Comparison of ENCODE assay signal across 2 cellular contexts in the genomic region with DNA sequence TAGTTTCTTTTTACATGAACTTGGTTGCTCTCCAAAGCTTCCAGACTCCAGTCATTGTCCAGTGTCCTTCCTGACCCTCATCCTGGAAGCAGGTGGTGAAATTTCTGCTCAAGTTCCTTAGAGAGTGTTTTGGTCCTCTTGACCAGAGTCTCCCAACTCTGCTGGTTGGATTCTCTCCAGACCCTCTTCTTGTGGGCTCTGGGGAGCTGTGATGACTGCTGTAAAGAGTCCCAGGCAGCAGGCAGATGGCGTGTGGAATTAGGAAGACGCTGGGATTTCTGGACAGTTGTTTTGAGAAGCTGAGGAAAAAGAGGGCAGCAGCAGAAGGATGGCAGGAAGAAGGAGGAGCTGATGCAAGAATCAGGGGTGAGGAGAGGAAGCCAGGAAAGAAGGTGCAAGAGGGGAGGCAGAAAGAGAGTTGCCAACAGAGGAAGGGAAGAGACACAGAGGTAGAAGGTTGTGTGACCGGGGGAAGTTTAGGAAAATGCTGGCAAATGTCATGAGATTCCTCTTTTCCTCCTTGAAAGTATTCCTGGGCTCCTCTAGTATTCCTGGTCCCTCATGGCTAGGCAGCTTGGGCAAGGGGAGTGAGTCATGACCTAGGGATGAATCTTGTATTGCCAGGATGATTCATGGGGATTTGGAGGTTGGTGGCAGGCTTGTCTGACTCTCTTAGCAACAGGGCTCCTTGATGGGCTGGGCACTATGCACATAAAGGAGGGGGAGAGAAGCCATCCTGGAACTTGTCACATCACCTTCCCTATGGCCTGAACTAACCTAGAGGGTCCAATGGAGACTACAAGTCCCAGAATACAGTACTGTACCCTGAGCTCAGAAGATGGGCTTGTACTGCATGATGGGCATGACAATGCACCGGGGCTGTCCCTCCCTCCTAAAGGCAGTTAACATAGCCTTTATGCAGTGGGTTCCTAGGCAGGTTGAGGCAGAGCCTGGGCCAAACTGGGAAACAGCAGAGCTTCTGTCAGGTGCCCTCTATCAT.
TF ChIP-seq lines count a peak whose summit lies in the region.

No MANE protein-coding gene starts in this region.

TF ChIP-seq in IMR-90, 13 proteins besides CTCF, POLR2A, EP300 and RAD21:
- TF ChIP-seq CEBPB (IDR thresholded peaks at IDR 0.05; ENCODE audit: low read depth, low read length) (0 out of 2 replicates have a peak, but pooled peaks have one; percentile 3), CHD1 (IDR thresholded peaks at IDR 0.05; ENCODE audit: low read depth, low read length) (no peak), FOS (IDR thresholded peaks at IDR 0.05; ENCODE audit: low read depth, low read length) (0 out of 2 replicates have a peak, but pooled peaks have one; percentile 8)
- TF ChIP-seq, protein P1, sequence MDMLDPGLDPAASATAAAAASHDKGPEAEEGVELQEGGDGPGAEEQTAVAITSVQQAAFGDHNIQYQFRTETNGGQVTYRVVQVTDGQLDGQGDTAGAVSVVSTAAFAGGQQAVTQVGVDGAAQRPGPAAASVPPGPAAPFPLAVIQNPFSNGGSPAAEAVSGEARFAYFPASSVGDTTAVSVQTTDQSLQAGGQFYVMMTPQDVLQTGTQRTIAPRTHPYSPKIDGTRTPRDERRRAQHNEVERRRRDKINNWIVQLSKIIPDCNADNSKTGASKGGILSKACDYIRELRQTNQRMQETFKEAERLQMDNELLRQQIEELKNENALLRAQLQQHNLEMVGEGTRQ (IDR thresholded peaks at IDR 0.05; ENCODE audit: low read depth, low read length): no peak

TF ChIP-seq in WTC11, 78 proteins besides CTCF, POLR2A, EP300 and RAD21:
- no peak for TF ChIP-seq RORB (CRISPR knock-in tag; IDR thresholded peaks at IDR 0.05)
- TF ChIP-seq, protein P2, sequence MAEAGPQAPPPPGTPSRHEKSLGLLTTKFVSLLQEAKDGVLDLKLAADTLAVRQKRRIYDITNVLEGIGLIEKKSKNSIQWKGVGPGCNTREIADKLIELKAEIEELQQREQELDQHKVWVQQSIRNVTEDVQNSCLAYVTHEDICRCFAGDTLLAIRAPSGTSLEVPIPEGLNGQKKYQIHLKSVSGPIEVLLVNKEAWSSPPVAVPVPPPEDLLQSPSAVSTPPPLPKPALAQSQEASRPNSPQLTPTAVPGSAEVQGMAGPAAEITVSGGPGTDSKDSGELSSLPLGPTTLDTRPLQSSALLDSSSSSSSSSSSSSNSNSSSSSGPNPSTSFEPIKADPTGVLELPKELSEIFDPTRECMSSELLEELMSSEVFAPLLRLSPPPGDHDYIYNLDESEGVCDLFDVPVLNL (CRISPR knock-in tag; IDR thresholded peaks at IDR 0.05; ENCODE audit: borderline replicate concordance, low read depth): no peak
- TF ChIP-seq, protein P3, sequence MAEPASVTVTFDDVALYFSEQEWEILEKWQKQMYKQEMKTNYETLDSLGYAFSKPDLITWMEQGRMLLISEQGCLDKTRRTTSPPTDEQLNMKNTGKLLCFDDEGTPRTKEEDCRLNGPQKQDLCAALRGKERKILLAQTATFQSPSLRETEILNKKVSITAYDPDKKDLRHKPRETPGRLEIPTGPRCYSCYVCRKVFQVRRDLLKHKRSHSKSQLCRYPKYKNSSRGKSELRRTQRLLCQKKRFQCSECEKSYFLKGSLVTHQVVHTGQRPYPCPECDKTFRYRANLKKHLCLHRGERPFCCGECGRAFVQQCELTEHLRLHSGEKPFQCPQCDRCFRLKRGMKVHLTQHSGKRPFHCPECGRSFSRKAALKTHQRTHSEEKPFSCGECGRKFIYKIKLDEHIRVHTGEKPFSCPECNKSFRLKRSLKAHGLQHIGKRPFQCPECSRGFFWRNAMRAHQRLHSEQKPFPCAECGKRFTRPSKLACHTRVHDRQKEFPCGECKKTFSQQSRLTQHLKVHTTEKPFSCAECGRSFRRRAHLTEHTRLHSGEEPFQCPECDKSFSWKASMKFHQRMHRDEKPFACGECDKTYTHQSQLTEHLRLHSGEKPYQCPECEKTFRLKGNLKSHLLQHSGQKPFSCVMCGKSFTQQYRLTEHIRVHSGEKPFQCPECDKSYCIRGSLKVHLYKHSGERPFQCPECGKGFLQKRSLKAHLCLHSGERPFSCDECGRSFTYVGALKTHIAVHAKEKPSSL (CRISPR knock-in tag; conservative IDR thresholded peaks at IDR 0.05): no peak
- TF ChIP-seq, protein P4, sequence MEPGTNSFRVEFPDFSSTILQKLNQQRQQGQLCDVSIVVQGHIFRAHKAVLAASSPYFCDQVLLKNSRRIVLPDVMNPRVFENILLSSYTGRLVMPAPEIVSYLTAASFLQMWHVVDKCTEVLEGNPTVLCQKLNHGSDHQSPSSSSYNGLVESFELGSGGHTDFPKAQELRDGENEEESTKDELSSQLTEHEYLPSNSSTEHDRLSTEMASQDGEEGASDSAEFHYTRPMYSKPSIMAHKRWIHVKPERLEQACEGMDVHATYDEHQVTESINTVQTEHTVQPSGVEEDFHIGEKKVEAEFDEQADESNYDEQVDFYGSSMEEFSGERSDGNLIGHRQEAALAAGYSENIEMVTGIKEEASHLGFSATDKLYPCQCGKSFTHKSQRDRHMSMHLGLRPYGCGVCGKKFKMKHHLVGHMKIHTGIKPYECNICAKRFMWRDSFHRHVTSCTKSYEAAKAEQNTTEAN (CRISPR knock-in tag; IDR thresholded peaks at IDR 0.05): no peak
- no peak for TF ChIP-seq NR3C1 (CRISPR knock-in tag; conservative IDR thresholded peaks at IDR 0.05; ENCODE audit: low read depth)
- TF ChIP-seq FOXJ3 (CRISPR knock-in tag; IDR thresholded peaks at IDR 0.05; ENCODE audit: borderline replicate concordance): no peak
- TF ChIP-seq SP1 (CRISPR knock-in tag; conservative IDR thresholded peaks at IDR 0.05): no peak
- TF ChIP-seq FOXP1 (CRISPR knock-in tag; IDR thresholded peaks at IDR 0.05; ENCODE audit: borderline replicate concordance): no peak
- no peak for TF ChIP-seq ZNF416 (CRISPR knock-in tag; IDR thresholded peaks at IDR 0.05)
- TF ChIP-seq, protein P5, sequence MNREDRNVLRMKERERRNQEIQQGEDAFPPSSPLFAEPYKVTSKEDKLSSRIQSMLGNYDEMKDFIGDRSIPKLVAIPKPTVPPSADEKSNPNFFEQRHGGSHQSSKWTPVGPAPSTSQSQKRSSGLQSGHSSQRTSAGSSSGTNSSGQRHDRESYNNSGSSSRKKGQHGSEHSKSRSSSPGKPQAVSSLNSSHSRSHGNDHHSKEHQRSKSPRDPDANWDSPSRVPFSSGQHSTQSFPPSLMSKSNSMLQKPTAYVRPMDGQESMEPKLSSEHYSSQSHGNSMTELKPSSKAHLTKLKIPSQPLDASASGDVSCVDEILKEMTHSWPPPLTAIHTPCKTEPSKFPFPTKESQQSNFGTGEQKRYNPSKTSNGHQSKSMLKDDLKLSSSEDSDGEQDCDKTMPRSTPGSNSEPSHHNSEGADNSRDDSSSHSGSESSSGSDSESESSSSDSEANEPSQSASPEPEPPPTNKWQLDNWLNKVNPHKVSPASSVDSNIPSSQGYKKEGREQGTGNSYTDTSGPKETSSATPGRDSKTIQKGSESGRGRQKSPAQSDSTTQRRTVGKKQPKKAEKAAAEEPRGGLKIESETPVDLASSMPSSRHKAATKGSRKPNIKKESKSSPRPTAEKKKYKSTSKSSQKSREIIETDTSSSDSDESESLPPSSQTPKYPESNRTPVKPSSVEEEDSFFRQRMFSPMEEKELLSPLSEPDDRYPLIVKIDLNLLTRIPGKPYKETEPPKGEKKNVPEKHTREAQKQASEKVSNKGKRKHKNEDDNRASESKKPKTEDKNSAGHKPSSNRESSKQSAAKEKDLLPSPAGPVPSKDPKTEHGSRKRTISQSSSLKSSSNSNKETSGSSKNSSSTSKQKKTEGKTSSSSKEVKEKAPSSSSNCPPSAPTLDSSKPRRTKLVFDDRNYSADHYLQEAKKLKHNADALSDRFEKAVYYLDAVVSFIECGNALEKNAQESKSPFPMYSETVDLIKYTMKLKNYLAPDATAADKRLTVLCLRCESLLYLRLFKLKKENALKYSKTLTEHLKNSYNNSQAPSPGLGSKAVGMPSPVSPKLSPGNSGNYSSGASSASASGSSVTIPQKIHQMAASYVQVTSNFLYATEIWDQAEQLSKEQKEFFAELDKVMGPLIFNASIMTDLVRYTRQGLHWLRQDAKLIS (CRISPR knock-in tag; IDR thresholded peaks at IDR 0.05; ENCODE audit: borderline replicate concordance): no peak
- no peak for TF ChIP-seq PRRX2 (CRISPR knock-in tag; IDR thresholded peaks at IDR 0.05)
- TF ChIP-seq ZNF138 (CRISPR knock-in tag; conservative IDR thresholded peaks at IDR 0.05): no peak
- TF ChIP-seq, protein P6, sequence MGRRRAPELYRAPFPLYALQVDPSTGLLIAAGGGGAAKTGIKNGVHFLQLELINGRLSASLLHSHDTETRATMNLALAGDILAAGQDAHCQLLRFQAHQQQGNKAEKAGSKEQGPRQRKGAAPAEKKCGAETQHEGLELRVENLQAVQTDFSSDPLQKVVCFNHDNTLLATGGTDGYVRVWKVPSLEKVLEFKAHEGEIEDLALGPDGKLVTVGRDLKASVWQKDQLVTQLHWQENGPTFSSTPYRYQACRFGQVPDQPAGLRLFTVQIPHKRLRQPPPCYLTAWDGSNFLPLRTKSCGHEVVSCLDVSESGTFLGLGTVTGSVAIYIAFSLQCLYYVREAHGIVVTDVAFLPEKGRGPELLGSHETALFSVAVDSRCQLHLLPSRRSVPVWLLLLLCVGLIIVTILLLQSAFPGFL (CRISPR knock-in tag; IDR thresholded peaks at IDR 0.05; ENCODE audit: borderline replicate concordance): no peak
- TF ChIP-seq GRHL2 (CRISPR knock-in tag; IDR thresholded peaks at IDR 0.05; ENCODE audit: insufficient replicate concordance, severe bottlenecking): no peak
- TF ChIP-seq FOXK1 (CRISPR knock-in tag; IDR thresholded peaks at IDR 0.05): no peak
- TF ChIP-seq TCF7 (CRISPR knock-in tag; IDR thresholded peaks at IDR 0.05; ENCODE audit: low read depth): no peak
- TF ChIP-seq SMAD3 (CRISPR knock-in tag; IDR thresholded peaks at IDR 0.05; ENCODE audit: borderline replicate concordance): no peak
- TF ChIP-seq CBFB (CRISPR knock-in tag; IDR thresholded peaks at IDR 0.05; ENCODE audit: low read depth): no peak
- TF ChIP-seq TEAD1 (CRISPR knock-in tag; IDR thresholded peaks at IDR 0.05): no peak
- TF ChIP-seq NR2C2 (CRISPR knock-in tag; IDR thresholded peaks at IDR 0.05): no peak
